Comparison of ENCODE assay signal across 8 cellular contexts in the genomic region with DNA sequence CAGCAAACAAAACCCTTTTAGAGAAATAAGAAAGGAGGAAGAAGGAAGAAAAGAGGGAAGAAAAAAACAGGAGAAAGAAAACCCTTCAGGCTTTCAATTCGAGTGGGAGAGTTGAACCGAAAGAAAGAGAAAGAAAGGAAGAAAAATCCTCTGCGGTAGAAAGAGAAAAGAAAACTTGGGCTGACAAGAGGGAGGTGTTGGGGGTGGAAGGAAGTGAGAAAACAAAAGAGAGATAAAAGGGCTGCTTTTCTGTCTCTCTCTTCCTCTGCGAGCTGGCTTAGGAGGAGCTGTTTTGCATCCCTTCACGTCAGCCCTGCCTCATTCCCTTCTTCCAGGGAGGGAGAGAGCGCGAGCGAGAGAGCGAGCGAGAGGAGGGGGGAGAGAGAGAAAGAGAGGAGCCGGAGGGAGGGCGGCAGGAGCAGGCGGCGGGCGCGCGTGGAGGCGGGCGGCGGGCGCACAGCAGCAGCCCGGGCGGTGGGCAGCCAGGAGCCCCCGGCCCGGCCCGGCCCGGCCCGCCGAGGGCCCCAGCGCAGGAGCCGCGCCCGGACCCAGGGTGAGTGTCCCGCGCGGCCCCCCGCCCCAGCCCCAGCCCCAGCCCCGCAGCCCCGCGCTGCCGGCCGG. TPM values are rescaled to one million over a fixed set of nuclear protein-coding genes. Genes with fewer than 3 reads are reported as not detected.
A peak's percentile ranks its signal among the peaks of the same experiment; 100 is the strongest.
DNase-seq lines count a peak whose midpoint lies in the region; ATAC-seq and TF ChIP-seq lines count a peak whose summit lies in the region.

A gene with protein sequence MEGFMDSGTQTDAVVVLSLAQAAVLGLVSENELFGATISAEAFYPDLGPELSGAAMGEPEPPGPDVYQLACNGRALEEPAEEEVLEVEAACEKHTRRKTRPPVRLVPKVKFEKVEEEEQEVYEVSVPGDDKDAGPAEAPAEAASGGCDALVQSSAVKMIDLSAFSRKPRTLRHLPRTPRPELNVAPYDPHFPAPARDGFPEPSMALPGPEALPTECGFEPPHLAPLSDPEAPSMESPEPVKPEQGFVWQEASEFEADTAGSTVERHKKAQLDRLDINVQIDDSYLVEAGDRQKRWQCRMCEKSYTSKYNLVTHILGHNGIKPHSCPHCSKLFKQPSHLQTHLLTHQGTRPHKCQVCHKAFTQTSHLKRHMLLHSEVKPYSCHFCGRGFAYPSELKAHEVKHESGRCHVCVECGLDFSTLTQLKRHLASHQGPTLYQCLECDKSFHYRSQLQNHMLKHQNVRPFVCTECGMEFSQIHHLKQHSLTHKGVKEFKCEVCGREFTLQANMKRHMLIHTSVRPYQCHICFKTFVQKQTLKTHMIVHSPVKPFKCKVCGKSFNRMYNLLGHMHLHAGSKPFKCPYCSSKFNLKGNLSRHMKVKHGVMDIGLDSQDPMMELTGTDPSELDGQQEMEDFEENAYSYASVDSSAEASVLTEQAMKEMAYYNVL (plus strand): TSS at position 263 of the 621 bp plus-strand sequence. CDS start 65,814 bp downstream, outside the sequence.

- peak within 1 kb of the TSS; percentile 96 for H3K4me3 Mint-ChIP-seq in activated T-helper 1 cell treated with anti-CD3 and anti-CD28 coated beads, Interleukin-12 subunit alpha, Interleukin-12 subunit beta, Interleukin-2, Interleukin-4 antibody, amounts not matched to agents 30 ng/mL and 10 ng/mL and 1 ng/mL, durations not matched to agents 14 hours and 24 hours and 36 hours

- intact Hi-C loops in activated T-helper 1 cell treated with anti-CD3 and anti-CD28 coated beads, Interleukin-12 subunit alpha, Interleukin-12 subunit beta, Interleukin-2, Interleukin-4 antibody, amounts not matched to agents 30 ng/mL and 10 ng/mL and 1 ng/mL, durations not matched to agents 14 hours and 24 hours and 36 hours (cut with micrococcal nuclease) = loop anchor here (1.0 to 5.0 kb wide), 5 partner anchors 37 to 1379 kb away; a partner anchor contains a TSS

- no peaks in the 10 kb centered on the region for H3K9me2 ChIP-seq in GM23248 (ENCODE audit: insufficient read depth)

- peak within 1 kb of the TSS; percentile 95 for H2AFZ ChIP-seq in GM23248

- peak within 1 kb of the TSS; percentile 95 for H3K27ac Mint-ChIP-seq in activated T-helper 1 cell treated with anti-CD3 and anti-CD28 coated beads, Interleukin-12 subunit alpha, Interleukin-12 subunit beta, Interleukin-2, Interleukin-4 antibody, amounts not matched to agents 30 ng/mL and 10 ng/mL and 1 ng/mL, durations not matched to agents 14 hours and 24 hours and 36 hours

- 1 to 4% methylated on average over 11 to 26 of the region's 42 CpGs for WGBS in GM23248 (ENCODE audit: low coverage in 1 of 2, low lambda C conversion rate in 2 of 2, missing lambda C conversion rate in 2 of 2), 2 experiments
- 1 to 2% methylated on average over 6 to 27 of the region's 42 CpGs for WGBS in tibial nerve, 2 donors

- H4K20me1 ChIP-seq in GM23248 (ENCODE audit: insufficient read depth) = no peaks in the 10 kb centered on the region

- peaks cover 26% of the 10 kb centered on the region for H3K79me2 ChIP-seq in GM23248 (ENCODE audit: insufficient read depth)

- H3K9me3 Mint-ChIP-seq in activated T-helper 1 cell treated with anti-CD3 and anti-CD28 coated beads, Interleukin-12 subunit alpha, Interleukin-12 subunit beta, Interleukin-2, Interleukin-4 antibody, amounts not matched to agents 30 ng/mL and 10 ng/mL and 1 ng/mL, durations not matched to agents 14 hours and 24 hours and 36 hours = no peaks in the 10 kb centered on the region

- H3K27me3 ChIP-seq in GM23248 (replicated peaks; ENCODE audit: insufficient read depth) (no peaks in the 10 kb centered on the region), tibial nerve (no peaks in the 10 kb centered on the region)

- H3K9ac ChIP-seq in GM23248 = peak within 1 kb of the TSS; percentile 94

- H3K27me3 Mint-ChIP-seq in activated T-helper 1 cell treated with anti-CD3 and anti-CD28 coated beads, Interleukin-12 subunit alpha, Interleukin-12 subunit beta, Interleukin-2, Interleukin-4 antibody, amounts not matched to agents 30 ng/mL and 10 ng/mL and 1 ng/mL, durations not matched to agents 14 hours and 24 hours and 36 hours (ENCODE audit: insufficient read depth) = peaks cover 11% of the 10 kb centered on the region

- H3K4me1 Mint-ChIP-seq in activated T-helper 1 cell treated with anti-CD3 and anti-CD28 coated beads, Interleukin-12 subunit alpha, Interleukin-12 subunit beta, Interleukin-2, Interleukin-4 antibody, amounts not matched to agents 30 ng/mL and 10 ng/mL and 1 ng/mL, durations not matched to agents 14 hours and 24 hours and 36 hours (ENCODE audit: low read depth) = peaks cover 46% of the 10 kb centered on the region

- H3K4me1 ChIP-seq in GM23248 (ENCODE audit: insufficient read depth) (peaks cover 50% of the 10 kb centered on the region), tibial nerve (peaks cover 0 to 54% (median 19%) of the 10 kb centered on the region in 4 donors)

- no peak for TF ChIP-seq POLR2A in tibial nerve (IDR thresholded peaks at IDR 0.05)

- H3K4me2 ChIP-seq in GM23248 (ENCODE audit: unreplicated experiment) = peak within 1 kb of the TSS; percentile 100

- in situ Hi-C loops in GM23248 (cut with MboI) = no loop called here

- H3K36me3 ChIP-seq in GM23248 (ENCODE audit: low read depth) = no peaks in the 10 kb centered on the region
- no peaks in the 10 kb centered on the region for H3K36me3 ChIP-seq in tibial nerve

- no peak for ATAC-seq in GM21367 (IDR thresholded peaks at IDR 0.05; ENCODE audit: unreplicated experiment)

- TF ChIP-seq CTCF in fibroblast of pulmonary artery (IDR thresholded peaks at IDR 0.05; ENCODE audit: low read length, missing control alignments) = no peak
- TF ChIP-seq CTCF in tibial nerve (IDR thresholded peaks at IDR 0.05) = no peak

- H3K4me3 ChIP-seq in GM23248 (peak within 1 kb of the TSS; percentile 93), fibroblast of pulmonary artery (replicated peaks; ENCODE audit: low read depth, low read length) (peak within 1 kb of the TSS; percentile 68), tibial nerve (peak within 1 kb of the TSS; percentile 67 to 94 (median 76))

- peak; percentile 72 for DNase-seq in EH (ENCODE audit: low read depth)
- DNase-seq in GM23248 = peak; percentile 74
- peak; percentile 51 for DNase-seq in NCI-H226
- DNase-seq in activated T-helper 1 cell treated with anti-CD3 and anti-CD28 coated beads, Interleukin-12 subunit alpha, Interleukin-12 subunit beta, Interleukin-2, Interleukin-4 antibody, amounts not matched to agents 30 ng/mL and 10 ng/mL and 1 ng/mL, durations not matched to agents 14 hours and 24 hours and 36 hours (ENCODE audit: low spot score) = no peak
- DNase-seq in fibroblast of pulmonary artery (ENCODE audit: low read depth) = peak; percentile 70
- DNase-seq in myocyte (ENCODE audit: low read depth) = peak; percentile 80
- DNase-seq in tibial nerve (ENCODE audit: low spot score in 2 of 2) = peak in 1 of 2 donors; percentile 48

- peaks cover 9% of the 10 kb centered on the region for H3K36me3 Mint-ChIP-seq in activated T-helper 1 cell treated with anti-CD3 and anti-CD28 coated beads, Interleukin-12 subunit alpha, Interleukin-12 subunit beta, Interleukin-2, Interleukin-4 antibody, amounts not matched to agents 30 ng/mL and 10 ng/mL and 1 ng/mL, durations not matched to agents 14 hours and 24 hours and 36 hours (ENCODE audit: low read depth)

- no peaks in the 10 kb centered on the region for H3K9me3 ChIP-seq in GM23248 (ENCODE audit: low read depth)
- no peaks in the 10 kb centered on the region for H3K9me3 ChIP-seq in tibial nerve

- H3K27ac ChIP-seq in GM23248 (peak within 1 kb of the TSS; percentile 78), tibial nerve (peak within 1 kb of the TSS; percentile 78 to 96 (median 95))

- H3F3A ChIP-seq in GM23248 (ENCODE audit: insufficient read depth) = peaks cover 54% of the 10 kb centered on the region

- TF ChIP-seq EP300 in tibial nerve (IDR thresholded peaks at IDR 0.05) = peak in 1 of 2 donors; percentile 68

RNA-seq across cellular contexts. Expression of the gene that starts here (rescaled TPM):
- total RNA-seq in GM23248 (2014; rRNA removed; shearing (Covaris generic)) = 12.0 and 18.2 TPM in 2 replicates
- 2.8 and 2.9 TPM in 2 replicates for polyA plus RNA-seq in GM23248 (2016; fragmentation: Nextera tagmentation; extraction: Ambion mirVana)
- total RNA-seq in activated T-helper 1 cell treated with anti-CD3 and anti-CD28 coated beads, Interleukin-12 subunit alpha, Interleukin-12 subunit beta, Interleukin-2, Interleukin-4 antibody, amounts not matched to agents 30 ng/mL and 10 ng/mL and 1 ng/mL, durations not matched to agents 14 hours and 24 hours and 36 hours = 22.6 and 23.1 TPM in 2 replicates
- total RNA-seq in myocyte = 5.3 and 6.3 TPM in 2 replicates
- 8.4 TPM for polyA plus RNA-seq in myocyte (2012)
- 10 to 100 TPM in 3 of 4 donors, 1 to 10 TPM in 1; 9.0 to 15.6 (median 11.2) TPM for total RNA-seq in tibial nerve
